27 cellular contexts compared by ENCODE assay signal in genomic region chr18:74795766-74796165, GRCh38.
"Had no signal": no experiment of that assay in that cellular context is flagged by ENCODE, and none has a peak within 500 bp of the region (broad histone marks: within the 10 kb centered on the region; RNA-seq: fewer than 3 reads in every experiment).

No MANE protein-coding gene starts in this region.

- H3K4me3 ChIP-seq: coronary artery, dorsolateral prefrontal cortex, psoas muscle, sigmoid colon, stomach, tibial artery had no signal

- H2AFZ ChIP-seq: parathyroid adenoma had no signal

- FAIRE-seq: astrocyte, small intestine had no signal

- DNase-seq: activated CD4-positive, alpha-beta memory T cell treated with anti-CD3 and anti-CD28 coated beads for 36 hours; activated CD4-positive, alpha-beta T cell treated with anti-CD3 and anti-CD28 coated beads, Interleukin-2, amount 10 ng/mL, durations not matched to agents 24 days and 14 days; activated CD4-positive, CD25-positive, alpha-beta regulatory T cell treated with anti-CD3 and anti-CD28 coated beads, Interleukin-2, amount 50 U/mL, for 72 hours; activated CD8-positive, alpha-beta memory T cell treated with anti-CD3 and anti-CD28 coated beads, Interleukin-2, amount 50 U/mL, for 4 hours; activated effector memory CD4-positive, alpha-beta T cell treated with anti-CD3 and anti-CD28 coated beads, Interleukin-2, amount 50 U/mL, for 16 hours; activated naive CD4-positive, alpha-beta T cell treated with anti-CD3 and anti-CD28 coated beads for 36 hours; activated T-cell treated with anti-CD3 and anti-CD28 coated beads, Interleukin-2, amount 50 U/mL, for 1 hour; amniotic stem cell; brain microvascular endothelial cell; dorsolateral prefrontal cortex; effector memory CD4-positive, alpha-beta T cell; glutamatergic neuron; islet precursor cell; midbrain; naive thymus-derived CD8-positive, alpha-beta T cell; nucleus accumbens; psoas muscle; sigmoid colon; small intestine; stimulated activated naive B cell treated with anti-CD40 and anti-IgM and Interleukin-4, amounts not matched to agents 10 μg/mL and 1 μg/mL and 100 μg/mL, for 72 hours; stomach; tibial artery had no signal

- H3K27ac ChIP-seq: brain microvascular endothelial cell, coronary artery, dorsolateral prefrontal cortex, parathyroid adenoma, psoas muscle, stomach, tibial artery had no signal

- ATAC-seq: naive thymus-derived CD8-positive, alpha-beta T cell; psoas muscle; stimulated activated naive B cell treated with anti-CD40 and anti-IgM and Interleukin-4, amounts not matched to agents 10 μg/mL and 1 μg/mL and 100 μg/mL, for 72 hours had no signal

- H3K27ac Mint-ChIP-seq: activated CD4-positive, alpha-beta memory T cell treated with anti-CD3 and anti-CD28 coated beads for 36 hours; activated CD4-positive, alpha-beta T cell treated with anti-CD3 and anti-CD28 coated beads, Interleukin-2, amount 10 ng/mL, durations not matched to agents 24 days and 14 days; activated naive CD4-positive, alpha-beta T cell treated with anti-CD3 and anti-CD28 coated beads for 36 hours; activated T-helper 1 cell treated with anti-CD3 and anti-CD28 coated beads, Interleukin-12 subunit alpha, Interleukin-12 subunit beta, Interleukin-2, Interleukin-4 antibody, amounts not matched to agents 30 ng/mL and 10 ng/mL and 1 ng/mL, durations not matched to agents 14 hours and 24 hours and 36 hours; naive thymus-derived CD8-positive, alpha-beta T cell; stimulated activated naive B cell treated with anti-CD40 and anti-IgM and Interleukin-4, amounts not matched to agents 10 μg/mL and 1 μg/mL and 100 μg/mL, for 72 hours had no signal

- H3K4me3 Mint-ChIP-seq: activated CD4-positive, alpha-beta memory T cell treated with anti-CD3 and anti-CD28 coated beads for 36 hours; activated CD4-positive, alpha-beta T cell treated with anti-CD3 and anti-CD28 coated beads, Interleukin-2, amount 10 ng/mL, durations not matched to agents 24 days and 14 days; activated naive CD4-positive, alpha-beta T cell treated with anti-CD3 and anti-CD28 coated beads for 36 hours; activated T-helper 1 cell treated with anti-CD3 and anti-CD28 coated beads, Interleukin-12 subunit alpha, Interleukin-12 subunit beta, Interleukin-2, Interleukin-4 antibody, amounts not matched to agents 30 ng/mL and 10 ng/mL and 1 ng/mL, durations not matched to agents 14 hours and 24 hours and 36 hours; naive thymus-derived CD8-positive, alpha-beta T cell; neural crest cell; stimulated activated naive B cell treated with anti-CD40 and anti-IgM and Interleukin-4, amounts not matched to agents 10 μg/mL and 1 μg/mL and 100 μg/mL, for 72 hours had no signal

- H3K9ac ChIP-seq: parathyroid adenoma had no signal

- H3K79me2 ChIP-seq: parathyroid adenoma had no signal

- H3K9me3 Mint-ChIP-seq: activated CD4-positive, alpha-beta memory T cell treated with anti-CD3 and anti-CD28 coated beads for 36 hours; activated CD4-positive, alpha-beta T cell treated with anti-CD3 and anti-CD28 coated beads, Interleukin-2, amount 10 ng/mL, durations not matched to agents 24 days and 14 days; activated naive CD4-positive, alpha-beta T cell treated with anti-CD3 and anti-CD28 coated beads for 36 hours; activated T-helper 1 cell treated with anti-CD3 and anti-CD28 coated beads, Interleukin-12 subunit alpha, Interleukin-12 subunit beta, Interleukin-2, Interleukin-4 antibody, amounts not matched to agents 30 ng/mL and 10 ng/mL and 1 ng/mL, durations not matched to agents 14 hours and 24 hours and 36 hours; naive thymus-derived CD8-positive, alpha-beta T cell; neural crest cell; stimulated activated naive B cell treated with anti-CD40 and anti-IgM and Interleukin-4, amounts not matched to agents 10 μg/mL and 1 μg/mL and 100 μg/mL, for 72 hours had no signal

- H3K9me3 ChIP-seq: psoas muscle, sigmoid colon, stomach, tibial artery had no signal

- H3K27me3 ChIP-seq: brain microvascular endothelial cell, dorsolateral prefrontal cortex, sigmoid colon, stomach, tibial artery had no signal

- H3K36me3 ChIP-seq: brain microvascular endothelial cell, sigmoid colon, tibial artery had no signal

- H3K27me3 Mint-ChIP-seq: activated CD4-positive, alpha-beta memory T cell treated with anti-CD3 and anti-CD28 coated beads for 36 hours; activated CD4-positive, alpha-beta T cell treated with anti-CD3 and anti-CD28 coated beads, Interleukin-2, amount 10 ng/mL, durations not matched to agents 24 days and 14 days; naive thymus-derived CD8-positive, alpha-beta T cell; stimulated activated naive B cell treated with anti-CD40 and anti-IgM and Interleukin-4, amounts not matched to agents 10 μg/mL and 1 μg/mL and 100 μg/mL, for 72 hours had no signal
